Comparison of ENCODE assay signal across 9 cellular contexts in genomic region chr7:152649220-152649619, GRCh38.
"Had no signal": no experiment of that assay in that cellular context is flagged by ENCODE, and none has a peak within 500 bp of the region (broad histone marks: within the 10 kb centered on the region; RNA-seq: fewer than 3 reads in every experiment).

No MANE protein-coding gene starts in this region.

- H3K4me1 Mint-ChIP-seq: GM23338, H9, IgD-negative memory B cell had no signal

- H3K4me3 ChIP-seq: GM23338 had no signal

- ATAC-seq: GM23338 had no signal

- H3K4me2 ChIP-seq: GM23338 had no signal

- DNase-seq: H9, HCEC 1CT, HFFc6, KG1 had no signal

- H3K27ac ChIP-seq: HL-60 had no signal

- H3K4me3 Mint-ChIP-seq: GM23338, H9, HFFc6, IgD-negative memory B cell had no signal

- H3K27ac Mint-ChIP-seq: GM23338, H9, HFFc6, IgD-negative memory B cell had no signal

- H3K9me3 Mint-ChIP-seq: HFFc6 had no signal

- H3K27me3 Mint-ChIP-seq: IgD-negative memory B cell had no signal

- FAIRE-seq: H1, H54 had no signal

- H2AFZ ChIP-seq: GM23338 had no signal
